Comparison of ENCODE assay signal across 9 cellular contexts in the genomic region with DNA sequence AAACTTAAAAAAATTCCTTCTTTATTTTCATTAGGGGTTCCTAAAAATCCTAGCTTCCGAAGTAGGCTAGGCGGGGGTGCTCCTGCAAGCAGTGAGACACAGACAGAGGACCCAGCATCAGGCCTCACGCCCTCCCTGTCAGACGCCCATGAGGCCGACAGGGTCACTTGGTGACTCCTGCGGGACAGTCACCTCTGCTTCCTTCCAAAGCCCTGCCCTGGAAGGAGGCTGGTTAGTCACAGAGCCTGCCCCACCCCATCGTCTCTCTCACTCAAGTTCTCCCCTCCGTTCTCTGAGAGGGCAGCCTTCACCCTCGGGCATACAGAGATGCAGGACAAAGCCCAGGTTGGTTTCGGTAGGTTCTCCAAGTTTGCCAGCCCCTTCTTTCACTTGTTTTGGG. TPM values are rescaled to one million over a fixed set of nuclear protein-coding genes. Genes with fewer than 3 reads are reported as not detected.
DNase-seq lines count a peak whose midpoint lies in the region; ATAC-seq and TF ChIP-seq lines count a peak whose summit lies in the region.
"Had no signal": no experiment of that assay in that cellular context is flagged by ENCODE, and none has a peak within 500 bp of the region (broad histone marks: within the 10 kb centered on the region; RNA-seq: fewer than 3 reads in every experiment).

No MANE protein-coding gene starts in this region.

- peaks cover 73% of the 10 kb centered on the region for H3K4me1 Mint-ChIP-seq in activated CD4-positive, alpha-beta T cell treated with anti-CD3 and anti-CD28 coated beads, Interleukin-2, amount 10 ng/mL, durations not matched to agents 7 days and 5 days
- peaks cover 40% of the 10 kb centered on the region for H3K4me1 Mint-ChIP-seq in activated T-helper 17 cell treated with anti-CD3 and anti-CD28 coated beads, Interleukin-2, amount 50 U/mL, for 72 hours

- peaks cover 4% of the 10 kb centered on the region for H3K36me3 Mint-ChIP-seq in activated CD4-positive, alpha-beta T cell treated with anti-CD3 and anti-CD28 coated beads, Interleukin-2, amount 10 ng/mL, durations not matched to agents 7 days and 5 days (ENCODE audit: low read depth)
- H3K36me3 Mint-ChIP-seq in activated T-helper 17 cell treated with anti-CD3 and anti-CD28 coated beads, Interleukin-2, amount 50 U/mL, for 72 hours (ENCODE audit: low read depth), result peaks cover 77% of the 10 kb centered on the region

- no peak for ATAC-seq in activated T-helper 17 cell treated with anti-CD3 and anti-CD28 coated beads, Interleukin-2, amount 50 U/mL, for 72 hours (replicated peaks)
- ATAC-seq in right cardiac atrium (peak; percentile 16 to 73), GM21423 (IDR thresholded peaks at IDR 0.05; ENCODE audit: unreplicated experiment) (no peak), GM19395 (IDR thresholded peaks at IDR 0.05; ENCODE audit: unreplicated experiment) (no peak)

- POLR2A ChIA-PET in activated CD4-positive, alpha-beta T cell treated with anti-CD3 and anti-CD28 coated beads, Interleukin-2, amount 10 ng/mL, durations not matched to agents 7 days and 5 days (lab: Charles Lee), result no interaction called here

- H3K27me3 Mint-ChIP-seq in activated CD4-positive, alpha-beta T cell treated with anti-CD3 and anti-CD28 coated beads, Interleukin-2, amount 10 ng/mL, durations not matched to agents 7 days and 5 days, result no peaks in the 10 kb centered on the region
- H3K27me3 Mint-ChIP-seq in activated T-helper 17 cell treated with anti-CD3 and anti-CD28 coated beads, Interleukin-2, amount 50 U/mL, for 72 hours, result no peaks in the 10 kb centered on the region

- H3K27ac ChIP-seq in right cardiac atrium (ENCODE audit: low read length) (peak overlapping the region; percentile 10), thyroid gland (peak overlapping the region; percentile 5 to 18 (median 18))

- intact Hi-C loops in right cardiac atrium (cut with DNase I) (no loop called here), thyroid gland (cut with DNase I) (no loop called here)

- H3K4me3 ChIP-seq in right cardiac atrium (ENCODE audit: low read length), result no peak overlapping the region
- H3K4me3 ChIP-seq in thyroid gland (replicated peaks in 1 of 3), result no peak overlapping the region

- peak overlapping the region; percentile 99 for H3K27ac Mint-ChIP-seq in activated CD4-positive, alpha-beta T cell treated with anti-CD3 and anti-CD28 coated beads, Interleukin-2, amount 10 ng/mL, durations not matched to agents 7 days and 5 days
- peak overlapping the region; percentile 95 for H3K27ac Mint-ChIP-seq in activated T-helper 17 cell treated with anti-CD3 and anti-CD28 coated beads, Interleukin-2, amount 50 U/mL, for 72 hours

- H3K9me3 ChIP-seq in right cardiac atrium (ENCODE audit: control insufficient read depth, low read length) (no peaks in the 10 kb centered on the region), thyroid gland (no peaks in the 10 kb centered on the region)

- TF ChIP-seq CTCF in thyroid gland (IDR thresholded peaks at IDR 0.05), result no peak

- peaks cover 32% of the 10 kb centered on the region for H3K4me1 ChIP-seq in right cardiac atrium (ENCODE audit: control insufficient read depth, insufficient read depth, low read length)
- peaks cover 1 to 49% of the 10 kb centered on the region in 2 donors for H3K4me1 ChIP-seq in thyroid gland

- DNase-seq in activated CD4-positive, alpha-beta T cell treated with anti-CD3 and anti-CD28 coated beads, Interleukin-2, amount 10 ng/mL, durations not matched to agents 7 days and 5 days, result no peak
- DNase-seq in activated CD4-positive, alpha-beta T cell treated with anti-CD3 and anti-CD28 coated beads for 1 hour, result no peak
- DNase-seq in right cardiac atrium, result peak; percentile 52 to 64 (median 55)
- DNase-seq in thyroid gland, result no peak
- DNase-seq in NCI-H2081 (lab: John Stamatoyannopoulos, UW), result no peak
- DNase-seq: NCI-H1105 treated with DMSO at 0.1 percent for 48 hours had no signal

- no peak for TF ChIP-seq POLR2A in thyroid gland (IDR thresholded peaks at IDR 0.05)

- CTCF ChIA-PET in activated CD4-positive, alpha-beta T cell treated with anti-CD3 and anti-CD28 coated beads, Interleukin-2, amount 10 ng/mL, durations not matched to agents 7 days and 5 days (lab: Charles Lee), result interaction anchor here (0.9 to 1.1 kb wide), 2 partner anchors 10 to 969 kb away, joined by 3 to 4 read pairs; no protein-coding TSS in a partner anchor

- H3K9me3 Mint-ChIP-seq in activated CD4-positive, alpha-beta T cell treated with anti-CD3 and anti-CD28 coated beads, Interleukin-2, amount 10 ng/mL, durations not matched to agents 7 days and 5 days, result peaks cover 2% of the 10 kb centered on the region
- H3K9me3 Mint-ChIP-seq in activated T-helper 17 cell treated with anti-CD3 and anti-CD28 coated beads, Interleukin-2, amount 50 U/mL, for 72 hours, result no peaks in the 10 kb centered on the region

- no peak overlapping the region for H3K4me3 Mint-ChIP-seq in activated CD4-positive, alpha-beta T cell treated with anti-CD3 and anti-CD28 coated beads, Interleukin-2, amount 10 ng/mL, durations not matched to agents 7 days and 5 days
- H3K4me3 Mint-ChIP-seq in activated T-helper 17 cell treated with anti-CD3 and anti-CD28 coated beads, Interleukin-2, amount 50 U/mL, for 72 hours, result no peak overlapping the region

- H3K27me3 ChIP-seq in right cardiac atrium (ENCODE audit: control insufficient read depth, insufficient read depth) (no peaks in the 10 kb centered on the region), thyroid gland (no peaks in the 10 kb centered on the region)

- H3K36me3 ChIP-seq in thyroid gland, result no peaks in the 10 kb centered on the region

- WGBS in right cardiac atrium, result 48% methylated on average over 10 of the region's 10 CpGs
- 61 to 71% methylated on average over 10 of the region's 10 CpGs for WGBS in thyroid gland, 2 donors

RNA-seq across cellular contexts. Expression of a gene that starts 38.6 kb away (rescaled TPM):
- total RNA-seq in activated CD4-positive, alpha-beta T cell treated with anti-CD3 and anti-CD28 coated beads, Interleukin-2, amount 10 ng/mL, durations not matched to agents 7 days and 5 days, result 10 to 100 TPM; 14.5 TPM
- total RNA-seq in activated T-helper 17 cell treated with anti-CD3 and anti-CD28 coated beads, Interleukin-2, amount 50 U/mL, for 72 hours, result 10 to 100 TPM; 51.0 to 56.3 TPM
- 10 to 100 TPM; 31.7 to 37.4 (median 35.3) TPM for total RNA-seq in right cardiac atrium
- polyA plus RNA-seq in right cardiac atrium, result 26.3 TPM
- 10 to 100 TPM; 29.7 to 66.7 (median 37.9) TPM for total RNA-seq in thyroid gland

RNA-seq across cellular contexts. Expression of a gene that starts 39.9 kb away (rescaled TPM):
- 1 to 10 TPM; 1.2 to 1.5 TPM for total RNA-seq in activated CD4-positive, alpha-beta T cell treated with anti-CD3 and anti-CD28 coated beads, Interleukin-2, amount 10 ng/mL, durations not matched to agents 7 days and 5 days
- 1 to 10 TPM; 2.4 to 4.9 TPM for total RNA-seq in activated T-helper 17 cell treated with anti-CD3 and anti-CD28 coated beads, Interleukin-2, amount 50 U/mL, for 72 hours
- total RNA-seq in right cardiac atrium (1 to 10 TPM; 1.7 to 4.3 (median 3.8) TPM), thyroid gland (1 to 10 TPM in 3 of 4 donors, under 1 TPM in 1; 0.40 to 2.5 (median 1.8) TPM)
- polyA plus RNA-seq in right cardiac atrium, result 2.3 TPM

Comparison
In these comparisons a context has a peak if more than half of its experiments do, and no peak if none do; other contexts are left out.
1. DNase-seq: peak in right cardiac atrium (3 of 3); none in activated CD4-positive, alpha-beta T cell treated with anti-CD3 and anti-CD28 coated beads, Interleukin-2, amount 10 ng/mL, durations not matched to agents 7 days and 5 days (single experiment), activated CD4-positive, alpha-beta T cell treated with anti-CD3 and anti-CD28 coated beads for 1 hour (single experiment), thyroid gland (0 of 2) and NCI-H2081 (0 of 2).
2. ATAC-seq: peak in right cardiac atrium (2 of 2); none in activated T-helper 17 cell treated with anti-CD3 and anti-CD28 coated beads, Interleukin-2, amount 50 U/mL, for 72 hours (single experiment), GM21423 (single experiment) and GM19395 (single experiment).